Comparison of ENCODE assay signal across 35 cellular contexts in the genomic region with DNA sequence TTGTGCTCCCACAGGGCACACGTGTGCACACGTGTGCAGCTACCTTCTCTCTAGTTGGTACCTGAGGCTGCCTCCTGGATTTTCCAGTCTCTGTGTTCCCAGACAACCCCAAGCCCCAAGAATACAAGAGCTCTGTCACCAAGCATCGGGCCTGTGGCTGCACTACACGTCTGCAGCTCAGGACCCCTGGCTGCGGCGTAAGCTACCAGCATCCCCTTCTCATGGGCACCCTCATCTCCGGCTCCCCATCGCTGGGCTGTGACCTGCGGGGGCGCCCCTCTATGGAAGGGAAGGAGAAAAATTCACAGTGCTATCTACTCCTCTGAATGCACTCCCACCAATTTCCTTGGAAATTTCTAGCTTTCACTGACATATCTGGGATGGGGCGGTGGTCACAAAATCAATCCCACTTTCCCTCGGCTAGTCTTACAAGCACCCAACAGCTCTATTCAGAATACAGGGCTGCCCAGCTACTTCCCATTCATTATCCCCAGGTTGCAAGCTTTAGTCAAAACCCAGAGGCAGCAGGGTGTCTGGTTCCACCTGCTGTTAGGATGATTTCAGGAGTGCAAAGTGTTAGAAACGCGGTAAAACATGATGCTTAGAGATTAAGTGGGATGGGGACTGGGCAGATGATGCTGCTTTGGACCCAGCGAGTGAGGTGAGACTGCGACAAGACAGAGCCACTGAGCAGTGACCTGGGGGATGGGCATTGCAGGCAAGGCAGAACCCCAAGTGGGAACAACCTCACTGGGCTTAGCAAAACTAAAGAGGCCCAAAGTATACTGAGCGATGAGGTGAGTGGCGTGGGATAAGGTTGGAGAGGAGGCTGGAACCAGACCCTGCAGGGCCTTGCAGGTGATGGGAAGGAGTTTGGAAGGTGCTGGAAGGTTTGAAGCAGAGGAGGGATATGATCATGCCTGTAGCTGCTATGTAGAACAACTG.
DNase-seq lines count a peak whose midpoint lies in the region; ATAC-seq and TF ChIP-seq lines count a peak whose summit lies in the region.
"Had no signal": no experiment of that assay in that cellular context is flagged by ENCODE, and none has a peak within 500 bp of the region (broad histone marks: within the 10 kb centered on the region; RNA-seq: fewer than 3 reads in every experiment).

No MANE protein-coding gene starts in this region.

- TF ChIP-seq RAD21 in neural cell (conservative IDR thresholded peaks at IDR 0.05) = peak; percentile 78

- no peak for ATAC-seq in PC-3
- ATAC-seq in GM21423 (IDR thresholded peaks at IDR 0.05; ENCODE audit: unreplicated experiment) = no peak
- ATAC-seq: activated CD8-positive, alpha-beta memory T cell treated with anti-CD3 and anti-CD28 coated beads, Interleukin-2, amount 10 ng/mL, durations not matched to agents 7 days and 5 days; activated T-cell treated with anti-CD3 and anti-CD28 coated beads, Interleukin-2, amount 50 U/mL, for 4 hours; foreskin keratinocyte; GM12878; heart left ventricle; left lung; T-cell had no signal

- H3K4me1 Mint-ChIP-seq in CD4-positive, alpha-beta memory T cell = peaks cover 0 to 5% (median 0%) of the 10 kb centered on the region in 4 donors
- H3K4me1 Mint-ChIP-seq: activated CD8-positive, alpha-beta memory T cell treated with anti-CD3 and anti-CD28 coated beads, Interleukin-2, amount 10 ng/mL, durations not matched to agents 7 days and 5 days; CD8-positive, alpha-beta memory T cell; central memory CD8-positive, alpha-beta T cell; stimulated activated naive CD8-positive, alpha-beta T cell treated with anti-CD3 and anti-CD28 coated beads, Interleukin-15, amount 100 ng/mL, for 72 hours; T-cell had no signal

- H3K4me2 ChIP-seq in PC-3 (ENCODE audit: low read length) (no peak overlapping the region), neural cell (ENCODE audit: low read length) (no peak overlapping the region)

- no TSS peak for BruUV-seq in PC-3 (replicated peaks; lab: Mats Ljungman, UMichigan)

- H3K36me3 Mint-ChIP-seq in CD4-positive, alpha-beta memory T cell = no peaks in the 10 kb centered on the region
- H3K36me3 Mint-ChIP-seq: activated CD8-positive, alpha-beta memory T cell treated with anti-CD3 and anti-CD28 coated beads, Interleukin-2, amount 10 ng/mL, durations not matched to agents 7 days and 5 days; CD8-positive, alpha-beta memory T cell; T-cell had no signal

- H3K9me2 ChIP-seq in PC-3 (replicated peaks; ENCODE audit: low read length) (no peaks in the 10 kb centered on the region), neural cell (ENCODE audit: insufficient read depth, low read length) (no peaks in the 10 kb centered on the region)

- H3K79me2 ChIP-seq in PC-3 (ENCODE audit: low read length) = no peaks in the 10 kb centered on the region
- no peaks in the 10 kb centered on the region for H3K79me2 ChIP-seq in neural cell (replicated peaks; ENCODE audit: insufficient read depth, low read length)

- no peaks in the 10 kb centered on the region for H3K9me3 Mint-ChIP-seq in CD4-positive, alpha-beta memory T cell
- H3K9me3 Mint-ChIP-seq: activated T-cell treated with anti-CD3 and anti-CD28 coated beads, Interleukin-2, amount 50 U/mL, for 4 hours; central memory CD8-positive, alpha-beta T cell; stimulated activated naive CD8-positive, alpha-beta T cell treated with anti-CD3 and anti-CD28 coated beads, Interleukin-15, amount 100 ng/mL, for 72 hours; T-cell had no signal

- H3K27me3 Mint-ChIP-seq in CD4-positive, alpha-beta memory T cell = peaks cover 1% of the 10 kb centered on the region in 2 donors

- H3K9me3 ChIP-seq in HEK293 (ENCODE audit: control insufficient read depth, insufficient read depth, low read depth, low read length) = no peaks in the 10 kb centered on the region
- H3K9me3 ChIP-seq in PC-3 (ENCODE audit: low read length) = no peaks in the 10 kb centered on the region
- no peaks in the 10 kb centered on the region for H3K9me3 ChIP-seq in neural cell (ENCODE audit: low read length)
- H3K9me3 ChIP-seq in CD4-positive, alpha-beta memory T cell (ENCODE audit: control insufficient read depth in 1 of 2, low read length in 2 of 2) = no peaks in the 10 kb centered on the region
- H3K9me3 ChIP-seq: BE2C, esophagus squamous epithelium, heart left ventricle, left lung, right atrium auricular region, SJSA1, thoracic aorta, uterus had no signal

- H3K27ac ChIP-seq in HEK293 (ENCODE audit: extremely low read depth, low read depth, low read length) = no peak overlapping the region
- no peak overlapping the region for H3K27ac ChIP-seq in PC-3 (ENCODE audit: low read length)
- H3K27ac ChIP-seq in neural cell (ENCODE audit: low read length) = peak overlapping the region; percentile 49
- no peak overlapping the region for H3K27ac ChIP-seq in CD4-positive, alpha-beta memory T cell (ENCODE audit: low read depth, low read length)
- H3K27ac ChIP-seq: esophagus squamous epithelium, foreskin keratinocyte, heart left ventricle, left lung, right atrium auricular region, SJSA1, thoracic aorta, uterus had no signal

- H3K36me3 ChIP-seq in HEK293 (ENCODE audit: control insufficient read depth in 2 of 2, insufficient read depth in 1 of 2, low read length in 2 of 2) (no peaks in the 10 kb centered on the region), PC-3 (ENCODE audit: low read depth, low read length) (no peaks in the 10 kb centered on the region), neural cell (ENCODE audit: insufficient read depth, low read length) (no peaks in the 10 kb centered on the region)
- no peaks in the 10 kb centered on the region for H3K36me3 ChIP-seq in CD4-positive, alpha-beta memory T cell (ENCODE audit: insufficient read depth, low read length)
- H3K36me3 ChIP-seq: BE2C, esophagus squamous epithelium, heart left ventricle, left lung, right atrium auricular region, SJSA1, thoracic aorta, uterus had no signal

- TF ChIP-seq CTCF in HEK293 (tag by site-specific recombination; IDR thresholded peaks at IDR 0.05) (no peak), PC-3 (conservative IDR thresholded peaks at IDR 0.05; ENCODE audit: low read depth, low read length) (0 out of 2 replicates have a peak, but pooled peaks have one; percentile 9), neural cell (IDR thresholded peaks at IDR 0.05; ENCODE audit: poor library complexity, severe bottlenecking) (peak; percentile 69)

- no peak overlapping the region for H3K4me3 Mint-ChIP-seq in CD4-positive, alpha-beta memory T cell
- H3K4me3 Mint-ChIP-seq: activated CD8-positive, alpha-beta memory T cell treated with anti-CD3 and anti-CD28 coated beads, Interleukin-2, amount 10 ng/mL, durations not matched to agents 7 days and 5 days; activated T-cell treated with anti-CD3 and anti-CD28 coated beads, Interleukin-2, amount 50 U/mL, for 4 hours; CD8-positive, alpha-beta memory T cell; central memory CD8-positive, alpha-beta T cell; stimulated activated naive CD8-positive, alpha-beta T cell treated with anti-CD3 and anti-CD28 coated beads, Interleukin-15, amount 100 ng/mL, for 72 hours; T-cell had no signal

- H3K27ac Mint-ChIP-seq in CD4-positive, alpha-beta memory T cell = peak overlapping the region in 1 of 7 donors; percentile 70
- H3K27ac Mint-ChIP-seq: activated CD8-positive, alpha-beta memory T cell treated with anti-CD3 and anti-CD28 coated beads, Interleukin-2, amount 10 ng/mL, durations not matched to agents 7 days and 5 days; T-cell had no signal

- in situ Hi-C loops in KBM-7 (cut with MboI; ENCODE audit: low pct_unique_long_range_greater_than_20kb, low sequenced_read_pairs) = loop anchor here (10.0 kb wide), 1 partner anchor 191 kb away; no protein-coding TSS in a partner anchor

- H3K4me1 ChIP-seq in HEK293 (ENCODE audit: control insufficient read depth, insufficient read depth, low read length) (no peaks in the 10 kb centered on the region), PC-3 (ENCODE audit: insufficient read depth, low read length) (no peaks in the 10 kb centered on the region)
- no peaks in the 10 kb centered on the region for H3K4me1 ChIP-seq in CD4-positive, alpha-beta memory T cell (ENCODE audit: insufficient read depth, low read length)
- H3K4me1 ChIP-seq: BE2C, esophagus squamous epithelium, foreskin keratinocyte, left lung, right atrium auricular region, SJSA1, uterus had no signal

- intact Hi-C loops in PC-3 (cut with micrococcal nuclease) = no loop called here
- intact Hi-C loops in CD4-positive, alpha-beta memory T cell (cut with micrococcal nuclease) = no loop called here

- H2AFZ ChIP-seq in PC-3 (ENCODE audit: low read length) (no peak overlapping the region), neural cell (ENCODE audit: low read depth, low read length) (no peak overlapping the region)

- no peaks in the 10 kb centered on the region for H4K20me1 ChIP-seq in PC-3 (ENCODE audit: low read length)
- no peaks in the 10 kb centered on the region for H4K20me1 ChIP-seq in neural cell (ENCODE audit: insufficient read depth)

- CTCF ChIA-PET in HEK293 (lab: Yijun Ruan, JAX) (interaction anchor here (0.6 to 4.9 kb wide), 20 partner anchors 8 to 399 kb away, joined by 3 to 85 read pairs (median 4); no protein-coding TSS in a partner anchor), PC-3 (lab: Charles Lee) (no interaction called here)
- CTCF ChIA-PET in CD4-positive, alpha-beta memory T cell (lab: Charles Lee; ENCODE audit: partially characterized antibody) = interaction anchor here (1.1 to 2.3 kb wide), 3 partner anchors 8 to 13 kb away, joined by 6 to 17 read pairs (median 7); no protein-coding TSS in a partner anchor

- TF ChIP-seq EP300 in neural cell (conservative IDR thresholded peaks at IDR 0.05; ENCODE audit: poor library complexity, severe bottlenecking) = peak; percentile 32

- peak; percentile 44 for DNase-seq in COR-L47 (lab: John Stamatoyannopoulos, UW)
- no peak for DNase-seq in PC-3
- no peak for DNase-seq in CD4-positive, alpha-beta memory T cell
- DNase-seq in KBM-7 = no peak
- DNase-seq: ACHN; activated CD4-positive, alpha-beta T cell treated with anti-CD3 and anti-CD28 coated beads, Interleukin-2, amount 50 U/mL, for 4 hours; activated CD4-positive, CD25-positive, alpha-beta regulatory T cell; activated CD8-positive, alpha-beta memory T cell treated with anti-CD3 and anti-CD28 coated beads, Interleukin-2, amount 10 ng/mL, durations not matched to agents 7 days and 5 days; activated T-cell treated with anti-CD3 and anti-CD28 coated beads, Interleukin-2, amount 50 U/mL, for 4 hours; BE2C; CD8-positive, alpha-beta memory T cell; DMS153; esophagus squamous epithelium; foreskin keratinocyte; HCEC 1CT; heart left ventricle; islet precursor cell; left lung; mesendoderm; MV-4-11; NCI-H1436; NCI-H226; NCI-H748 treated with DMSO at 0.1 percent for 48 hours; stimulated activated CD4-positive, alpha-beta T cell treated with anti-CD3 and anti-CD28 coated beads, Interleukin-2, amount 100 ng/mL, for 24 hours; stimulated activated naive CD8-positive, alpha-beta T cell treated with anti-CD3 and anti-CD28 coated beads, Interleukin-15, amount 100 ng/mL, for 72 hours; T-cell; uterus had no signal

- no peak overlapping the region for H3K9ac ChIP-seq in PC-3 (ENCODE audit: low read length)
- peak overlapping the region; percentile 11 for H3K9ac ChIP-seq in neural cell (ENCODE audit: low read length)

- POLR2A ChIA-PET in HEK293 (lab: Yijun Ruan, JAX) (interaction anchor here (0.7 kb wide), 1 partner anchor 125 kb away, joined by 3 read pairs; no protein-coding TSS in a partner anchor), PC-3 (lab: Charles Lee; ENCODE audit: unreplicated experiment) (no interaction called here)
- POLR2A ChIA-PET in CD4-positive, alpha-beta memory T cell (lab: Charles Lee; ENCODE audit: partially characterized antibody) = no interaction called here

- H3K27me3 ChIP-seq in PC-3 (ENCODE audit: low read length) (no peaks in the 10 kb centered on the region), neural cell (ENCODE audit: insufficient read depth, low read depth, low read length) (no peaks in the 10 kb centered on the region)
- no peaks in the 10 kb centered on the region for H3K27me3 ChIP-seq in CD4-positive, alpha-beta memory T cell (ENCODE audit: insufficient read depth, low read length)
- H3K27me3 ChIP-seq: BE2C, right atrium auricular region, SJSA1, uterus had no signal

- H3K4me3 ChIP-seq in HEK293 (ENCODE audit: low read depth, low read length) = no peak overlapping the region
- H3K4me3 ChIP-seq in PC-3 (ENCODE audit: low read length) = no peak overlapping the region
- H3K4me3 ChIP-seq in neural cell (ENCODE audit: low read length) = no peak overlapping the region
- no peak overlapping the region for H3K4me3 ChIP-seq in CD4-positive, alpha-beta memory T cell (ENCODE audit: low read length in 2 of 2)
- H3K4me3 ChIP-seq: esophagus squamous epithelium, GM12878, heart left ventricle, left lung, right atrium auricular region, SJSA1, thoracic aorta, uterus had no signal

- H3F3A ChIP-seq in PC-3 (ENCODE audit: low read length, unreplicated experiment) (no peaks in the 10 kb centered on the region), neural cell (ENCODE audit: insufficient read depth, low read length, poor library complexity, severe bottlenecking) (no peaks in the 10 kb centered on the region)
